1 cellular context compared by ENCODE assay signal in the genomic region with DNA sequence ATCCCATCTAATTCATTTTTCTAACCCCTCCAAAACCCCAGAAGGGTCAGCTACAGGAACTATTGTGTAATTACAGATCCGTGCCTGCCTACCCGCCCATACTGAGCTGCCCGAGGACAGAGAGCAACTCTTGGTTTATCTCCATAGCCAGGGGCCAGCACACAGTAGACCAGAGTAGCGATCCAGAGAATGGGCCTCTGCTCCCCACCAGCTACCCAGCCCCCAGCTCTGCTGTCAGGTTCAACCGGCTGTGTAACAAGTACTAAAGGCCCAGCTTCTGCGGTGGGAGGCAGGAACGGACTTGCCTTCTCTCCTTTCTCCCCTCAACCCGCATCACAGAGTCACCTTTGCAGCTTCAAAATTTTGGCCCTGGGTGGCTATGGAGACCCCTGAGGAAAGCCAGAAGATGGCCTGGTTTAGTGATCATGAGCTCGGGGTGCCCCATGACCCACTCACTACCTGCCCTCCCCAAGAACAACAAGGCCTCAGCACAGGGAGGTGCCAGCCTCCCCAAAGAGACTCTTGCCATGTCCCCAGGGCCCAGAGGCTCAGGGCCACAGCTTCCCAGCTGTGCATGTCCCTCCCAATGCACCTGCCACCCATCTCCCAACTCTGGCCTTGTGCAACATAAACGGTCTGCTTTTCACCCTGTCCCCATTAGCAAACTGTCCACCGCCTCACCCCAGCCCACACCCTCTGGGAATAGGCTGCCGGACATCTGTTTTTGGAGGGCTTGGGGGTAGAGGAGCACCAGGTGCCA.
TF ChIP-seq lines count a peak whose summit lies in the region.

No MANE protein-coding gene starts in this region.

TF ChIP-seq in WTC11, 78 proteins besides CTCF, POLR2A, EP300 and RAD21:
- TF ChIP-seq ARID4B (CRISPR knock-in tag; IDR thresholded peaks at IDR 0.05; ENCODE audit: borderline replicate concordance) (no peak), ZNF532 (CRISPR knock-in tag; IDR thresholded peaks at IDR 0.05; ENCODE audit: borderline replicate concordance) (no peak), GABPB1 (CRISPR knock-in tag; IDR thresholded peaks at IDR 0.05) (no peak), ELF4 (CRISPR knock-in tag; IDR thresholded peaks at IDR 0.05; ENCODE audit: low read depth) (no peak), AFF4 (CRISPR knock-in tag; IDR thresholded peaks at IDR 0.05; ENCODE audit: borderline replicate concordance) (no peak), CREM (CRISPR knock-in tag; IDR thresholded peaks at IDR 0.05) (no peak), JAZF1 (CRISPR knock-in tag; IDR thresholded peaks at IDR 0.05) (no peak), KAT7 (CRISPR knock-in tag; IDR thresholded peaks at IDR 0.05; ENCODE audit: borderline replicate concordance) (no peak), PRRX2 (CRISPR knock-in tag; IDR thresholded peaks at IDR 0.05) (no peak), HMGA2 (CRISPR knock-in tag; IDR thresholded peaks at IDR 0.05) (no peak), ZNF425 (CRISPR knock-in tag; conservative IDR thresholded peaks at IDR 0.05) (no peak), RELA (CRISPR knock-in tag; IDR thresholded peaks at IDR 0.05; ENCODE audit: borderline replicate concordance) (no peak), ZNF138 (CRISPR knock-in tag; conservative IDR thresholded peaks at IDR 0.05) (no peak), GRHL2 (CRISPR knock-in tag; IDR thresholded peaks at IDR 0.05; ENCODE audit: insufficient replicate concordance, severe bottlenecking) (no peak), TEAD1 (CRISPR knock-in tag; IDR thresholded peaks at IDR 0.05) (no peak), MYBL2 (CRISPR knock-in tag; IDR thresholded peaks at IDR 0.05) (no peak)
- TF ChIP-seq, protein P1, sequence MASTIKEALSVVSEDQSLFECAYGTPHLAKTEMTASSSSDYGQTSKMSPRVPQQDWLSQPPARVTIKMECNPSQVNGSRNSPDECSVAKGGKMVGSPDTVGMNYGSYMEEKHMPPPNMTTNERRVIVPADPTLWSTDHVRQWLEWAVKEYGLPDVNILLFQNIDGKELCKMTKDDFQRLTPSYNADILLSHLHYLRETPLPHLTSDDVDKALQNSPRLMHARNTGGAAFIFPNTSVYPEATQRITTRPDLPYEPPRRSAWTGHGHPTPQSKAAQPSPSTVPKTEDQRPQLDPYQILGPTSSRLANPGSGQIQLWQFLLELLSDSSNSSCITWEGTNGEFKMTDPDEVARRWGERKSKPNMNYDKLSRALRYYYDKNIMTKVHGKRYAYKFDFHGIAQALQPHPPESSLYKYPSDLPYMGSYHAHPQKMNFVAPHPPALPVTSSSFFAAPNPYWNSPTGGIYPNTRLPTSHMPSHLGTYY (CRISPR knock-in tag; IDR thresholded peaks at IDR 0.05) = no peak
